ENCODE assay signal across 20 cellular contexts in genomic region chr17:40022961-40023541, GRCh38. TPM values are rescaled to one million over a fixed set of nuclear protein-coding genes. Genes with fewer than 3 reads are reported as not detected.
DNase-seq lines count a peak whose midpoint lies in the region; ATAC-seq, FAIRE-seq and TF ChIP-seq lines count a peak whose summit lies in the region.
"Had no signal": no experiment of that assay in that cellular context is flagged by ENCODE, and none has a peak within 500 bp of the region (broad histone marks: within the 10 kb centered on the region; RNA-seq: fewer than 3 reads in every experiment).

No MANE protein-coding gene starts in this region.

- no peaks in the 10 kb centered on the region for H3K9me3 Mint-ChIP-seq in mesothelial cell of epicardium
- H3K9me3 Mint-ChIP-seq: natural killer cell treated with Interleukin-12 subunit alpha and Interleukin-12 subunit beta and Interleukin-15 and Interleukin-18, amount 100 ng/mL, for 72 hours had no signal

- H3K36me3 ChIP-seq in right atrium auricular region, result peaks cover 69% of the 10 kb centered on the region
- H3K36me3 ChIP-seq in lung (ENCODE audit: control insufficient read depth in 2 of 2, insufficient read depth in 2 of 2, low read length in 2 of 2), result peaks cover 12 to 38% of the 10 kb centered on the region in 2 donors
- peaks cover 24 to 31% of the 10 kb centered on the region in 2 donors for H3K36me3 ChIP-seq in kidney (ENCODE audit: control insufficient read depth in 1 of 2, insufficient read depth in 2 of 2, low read length in 2 of 2)
- H3K36me3 ChIP-seq in tibial nerve, result peaks cover 0 to 92% (median 12%) of the 10 kb centered on the region in 3 donors

- TF ChIP-seq POLR2A in tibial nerve (IDR thresholded peaks at IDR 0.05), result no peak

- H3K27ac Mint-ChIP-seq in mesothelial cell of epicardium, result no peak overlapping the region
- H3K27ac Mint-ChIP-seq: CD4-positive, CD25-positive, alpha-beta regulatory T cell; natural killer cell treated with Interleukin-12 subunit alpha and Interleukin-12 subunit beta and Interleukin-15 and Interleukin-18, amount 100 ng/mL, for 72 hours had no signal

- H3K27ac ChIP-seq in right atrium auricular region (no peak overlapping the region), VCaP (peak overlapping the region; percentile 59), lung (ENCODE audit: low read depth in 1 of 2, low read length in 1 of 2) (peak overlapping the region in 1 of 2 donors; percentile 76), kidney (ENCODE audit: low read depth in 2 of 2, low read length in 2 of 2) (no peak overlapping the region), tibial nerve (no peak overlapping the region)
- H3K27ac ChIP-seq: GM23248 had no signal

- TF ChIP-seq CTCF in right atrium auricular region (IDR thresholded peaks at IDR 0.05) (no peak), VCaP (conservative IDR thresholded peaks at IDR 0.05) (no peak), lung (IDR thresholded peaks at IDR 0.05; ENCODE audit: control extremely low read depth, extremely low read depth) (no peak), mesothelial cell of epicardium (IDR thresholded peaks at IDR 0.05; ENCODE audit: unreplicated experiment) (no peak), kidney (IDR thresholded peaks at IDR 0.05; ENCODE audit: borderline replicate concordance, extremely low read depth, insufficient read depth) (no peak), tibial nerve (IDR thresholded peaks at IDR 0.05) (no peak)

- 62 to 83% methylated on average over 19 of the region's 19 CpGs for WGBS in lung, 2 donors
- WGBS in tibial nerve, 2 donors, result 86 to 87% methylated on average over 11 to 18 of the region's 19 CpGs

- no peak overlapping the region for H3K4me3 Mint-ChIP-seq in mesothelial cell of epicardium
- H3K4me3 Mint-ChIP-seq: CD4-positive, CD25-positive, alpha-beta regulatory T cell; natural killer cell treated with Interleukin-12 subunit alpha and Interleukin-12 subunit beta and Interleukin-15 and Interleukin-18, amount 100 ng/mL, for 72 hours had no signal

- no peaks in the 10 kb centered on the region for H3K9me3 ChIP-seq in right atrium auricular region
- no peaks in the 10 kb centered on the region for H3K9me3 ChIP-seq in lung (ENCODE audit: control insufficient read depth in 2 of 2, insufficient read depth in 1 of 2, low read length in 1 of 2)
- H3K9me3 ChIP-seq in kidney (ENCODE audit: control insufficient read depth in 1 of 2, low read length in 2 of 2), result no peaks in the 10 kb centered on the region
- no peaks in the 10 kb centered on the region for H3K9me3 ChIP-seq in tibial nerve
- H3K9me3 ChIP-seq: left ventricle myocardium inferior, MG63 had no signal

- H3K4me3 ChIP-seq in right atrium auricular region (no peak overlapping the region), lung (no peak overlapping the region), kidney (ENCODE audit: low read length in 2 of 2) (no peak overlapping the region), tibial nerve (no peak overlapping the region)
- H3K4me3 ChIP-seq: GM12878, GM23248, left ventricle myocardium inferior, MG63 had no signal

- H3K27me3 ChIP-seq in right atrium auricular region (no peaks in the 10 kb centered on the region), lung (ENCODE audit: control insufficient read depth, insufficient read depth) (no peaks in the 10 kb centered on the region), tibial nerve (no peaks in the 10 kb centered on the region)
- H3K27me3 ChIP-seq: MG63 had no signal

- H3K4me1 ChIP-seq in right atrium auricular region, result peaks cover 0 to 39% of the 10 kb centered on the region in 2 donors
- H3K4me1 ChIP-seq in lung (ENCODE audit: control insufficient read depth in 2 of 2, insufficient read depth in 2 of 2, low read length in 2 of 2), result peaks cover 0 to 33% of the 10 kb centered on the region in 2 donors
- peaks cover 0 to 7% of the 10 kb centered on the region in 2 donors for H3K4me1 ChIP-seq in kidney (ENCODE audit: control insufficient read depth in 1 of 2, insufficient read depth in 1 of 2, low read depth in 1 of 2, low read length in 2 of 2)
- H3K4me1 ChIP-seq in tibial nerve, result peaks cover 0 to 61% (median 10%) of the 10 kb centered on the region in 4 donors

- TF ChIP-seq EP300 in tibial nerve (IDR thresholded peaks at IDR 0.05), result no peak

- intact Hi-C loops in left ventricle myocardium superior (cut with micrococcal nuclease), result no loop called here
- intact Hi-C loops in kidney (cut with DNase I), result no loop called here

- H3K27me3 Mint-ChIP-seq in mesothelial cell of epicardium (ENCODE audit: low read depth), result no peaks in the 10 kb centered on the region
- H3K27me3 Mint-ChIP-seq: CD4-positive, CD25-positive, alpha-beta regulatory T cell; natural killer cell treated with Interleukin-12 subunit alpha and Interleukin-12 subunit beta and Interleukin-15 and Interleukin-18, amount 100 ng/mL, for 72 hours had no signal

- H3K4me1 Mint-ChIP-seq in mesothelial cell of epicardium, result peaks cover 12% of the 10 kb centered on the region

- ATAC-seq in left ventricle myocardium superior (no peak), lung (ENCODE audit: insufficient read depth, low FRiP score) (peak; percentile 22)
- ATAC-seq: GM12878; natural killer cell treated with Interleukin-12 subunit alpha and Interleukin-12 subunit beta and Interleukin-15 and Interleukin-18, amount 100 ng/mL, for 72 hours had no signal

- no peak for FAIRE-seq in kidney (lab: Jason Lieb, UNC)
- FAIRE-seq: GM12878 had no signal

- peaks cover 34% of the 10 kb centered on the region for H3K36me3 Mint-ChIP-seq in mesothelial cell of epicardium

- DNase-seq in left ventricle myocardium superior (peak; percentile 20), right atrium auricular region (ENCODE audit: low spot score) (no peak), lung (ENCODE audit: low spot score) (no peak), mesothelial cell of epicardium (ENCODE audit: low spot score in 2 of 2, unreplicated experiment in 2 of 2) (no peak), MV-4-11 (lab: John Stamatoyannopoulos, UW) (no peak), kidney (no peak), tibial nerve (ENCODE audit: low spot score in 2 of 2) (no peak)
- DNase-seq: activated CD4-positive, alpha-beta T cell treated with anti-CD3 and anti-CD28 coated beads for 4 hours; activated naive CD4-positive, alpha-beta T cell treated with anti-CD3 and anti-CD28 coated beads, Interleukin-2, amount 50 U/mL, for 16 hours; CD4-positive, CD25-positive, alpha-beta regulatory T cell; GM23248; hypothalamus; SHP77 treated with DMSO at 0.1 percent for 48 hours; T-helper 2 cell had no signal

- H3K9ac ChIP-seq in kidney (ENCODE audit: low read length in 2 of 2), result no peak overlapping the region
- H3K9ac ChIP-seq: GM23248 had no signal

RNA-seq across cellular contexts. Expression of gene CSF3, which starts 7.8 kb away (rescaled TPM):
- not detected for total RNA-seq in left ventricle myocardium superior
- 1 to 10 TPM in 1 of 2 donors, not detected in 1; 1.3 TPM for total RNA-seq in right atrium auricular region
- total RNA-seq in lung, result 1 to 10 TPM; 1.7 to 2.9 TPM
- 100 to 1,000 TPM in 1 of 2 donors, 1 to 10 TPM in 1; 7.8 to 317 TPM for polyA plus RNA-seq in lung
- not detected in 3 replicates for total RNA-seq in mesothelial cell of epicardium
- not detected for total RNA-seq in kidney
- not detected for polyA plus RNA-seq in kidney (ENCODE audit: insufficient read depth, low read depth, low replicate concordance)
- 1 to 10 TPM in 1 of 4 donors, under 1 TPM in 1, not detected in 2; 0.59 to 2.1 TPM for total RNA-seq in tibial nerve
- total RNA-seq: A172; CD4-positive, CD25-positive, alpha-beta regulatory T cell; GM23248; left ventricle myocardium inferior had no signal
- polyA plus RNA-seq: CD4-positive, CD25-positive, alpha-beta regulatory T cell had no signal

RNA-seq across cellular contexts. Expression of gene MED24, which starts 31.2 kb away (rescaled TPM):
- total RNA-seq in left ventricle myocardium superior, result 56.9 TPM
- total RNA-seq in right atrium auricular region, result 10 to 100 TPM; 44.2 to 44.7 TPM
- 10 to 100 TPM; 69.9 to 82.3 TPM for total RNA-seq in lung
- polyA plus RNA-seq in lung, result 100 to 1,000 TPM in 1 of 2 donors, 10 to 100 TPM in 1; 48.2 to 149 TPM
- 125 to 131 TPM (median 130 TPM) in 3 replicates for total RNA-seq in mesothelial cell of epicardium
- 66.3 TPM for total RNA-seq in kidney
- polyA plus RNA-seq in kidney (ENCODE audit: insufficient read depth, low read depth, low replicate concordance), result 53.7 TPM
- 100 to 1,000 TPM in 2 of 4 donors, 10 to 100 TPM in 2; 55.1 to 146 (median 84.6) TPM for total RNA-seq in tibial nerve

RNA-seq across cellular contexts. Expression of gene THRA, which starts 39.7 kb away (rescaled TPM):
- total RNA-seq in left ventricle myocardium superior (98.1 TPM), right atrium auricular region (10 to 100 TPM; 60.3 to 69.0 TPM), lung (10 to 100 TPM; 41.3 to 55.9 TPM), mesothelial cell of epicardium (42.4 to 44.3 TPM (median 43.6 TPM) in 3 replicates), kidney (63.9 TPM), tibial nerve (10 to 100 TPM; 65.4 to 86.1 (median 78.4) TPM)
- polyA plus RNA-seq in lung (10 to 100 TPM; 28.5 to 33.6 TPM), kidney (ENCODE audit: insufficient read depth, low read depth, low replicate concordance) (40.8 TPM)

RNA-seq across cellular contexts. Expression of gene PSMD3, which starts 42.4 kb away (rescaled TPM):
- total RNA-seq in left ventricle myocardium superior, result 83.4 TPM
- total RNA-seq in right atrium auricular region, result 10 to 100 TPM; 76.3 to 88.8 TPM
- 10 to 100 TPM; 56.2 to 99.2 TPM for total RNA-seq in lung
- polyA plus RNA-seq in lung, result 100 to 1,000 TPM in 1 of 2 donors, 10 to 100 TPM in 1; 70.4 to 105 TPM
- 107 to 111 TPM (median 110 TPM) in 3 replicates for total RNA-seq in mesothelial cell of epicardium
- 66.4 TPM for total RNA-seq in kidney
- polyA plus RNA-seq in kidney (ENCODE audit: insufficient read depth, low read depth, low replicate concordance), result 63.6 TPM
- total RNA-seq in tibial nerve, result 100 to 1,000 TPM in 1 of 4 donors, 10 to 100 TPM in 3; 64.7 to 109 (median 72.1) TPM
